8 cellular contexts compared by ENCODE assay signal in genomic region chr2:47907097-47907781, GRCh38. TPM values are rescaled to one million over a fixed set of nuclear protein-coding genes. Genes with fewer than 3 reads are reported as not detected.
DNase-seq lines count a peak whose midpoint lies in the region; ATAC-seq and TF ChIP-seq lines count a peak whose summit lies in the region.

No MANE protein-coding gene starts in this region.

- H3K4me3 ChIP-seq in GM12865 (ENCODE audit: low read depth, low read length) = peak overlapping the region; percentile 80
- peak overlapping the region; percentile 78 for H3K4me3 ChIP-seq in SJSA1
- H3K4me3 ChIP-seq in body of pancreas = peak overlapping the region; percentile 22 to 32
- peak overlapping the region; percentile 41 to 54 (median 51) for H3K4me3 ChIP-seq in right lobe of liver

- no peaks in the 10 kb centered on the region for H3K27me3 ChIP-seq in SJSA1 (replicated peaks)
- no peaks in the 10 kb centered on the region for H3K27me3 ChIP-seq in body of pancreas
- no peaks in the 10 kb centered on the region for H3K27me3 ChIP-seq in right lobe of liver

- TF ChIP-seq POLR2A in body of pancreas (IDR thresholded peaks at IDR 0.05) (no peak), right lobe of liver (IDR thresholded peaks at IDR 0.05) (no peak)

- peaks cover 18% of the 10 kb centered on the region for H3K4me1 Mint-ChIP-seq in stimulated activated naive CD8-positive, alpha-beta T cell treated with anti-CD3 and anti-CD28 coated beads, Interleukin-15, amount 100 ng/mL, for 72 hours

- intact Hi-C loops in body of pancreas (cut with DNase I) = no loop called here
- intact Hi-C loops in right lobe of liver (cut with DNase I) = no loop called here

- peak overlapping the region; percentile 97 to 98 for H3K27ac Mint-ChIP-seq in stimulated activated naive CD8-positive, alpha-beta T cell treated with anti-CD3 and anti-CD28 coated beads, Interleukin-15, amount 100 ng/mL, for 72 hours

- ATAC-seq in body of pancreas (no peak), right lobe of liver (no peak)
- ATAC-seq in stimulated activated naive CD8-positive, alpha-beta T cell treated with anti-CD3 and anti-CD28 coated beads, Interleukin-15, amount 100 ng/mL, for 72 hours = no peak

- H3K9me3 Mint-ChIP-seq in stimulated activated naive CD8-positive, alpha-beta T cell treated with anti-CD3 and anti-CD28 coated beads, Interleukin-15, amount 100 ng/mL, for 72 hours = no peaks in the 10 kb centered on the region

- WGBS in body of pancreas, 2 donors = 12 to 19% methylated on average over 13 of the region's 13 CpGs
- 13% methylated on average over 13 of the region's 13 CpGs for WGBS in right lobe of liver (ENCODE audit: insufficient coverage, low coverage, low lambda C conversion rate, missing lambda C conversion rate)

- no peaks in the 10 kb centered on the region for H3K9me3 ChIP-seq in SJSA1 (replicated peaks)
- H3K9me3 ChIP-seq in body of pancreas = no peaks in the 10 kb centered on the region
- no peaks in the 10 kb centered on the region for H3K9me3 ChIP-seq in right lobe of liver

- peaks cover 9% of the 10 kb centered on the region; the same call in 1 of the 2 replicates for H3K4me1 ChIP-seq in SJSA1 (replicated peaks)
- peaks cover 20% of the 10 kb centered on the region for H3K4me1 ChIP-seq in body of pancreas
- H3K4me1 ChIP-seq in right lobe of liver = peaks cover 0 to 8% (median 0%) of the 10 kb centered on the region in 4 donors

- H3K36me3 ChIP-seq in SJSA1 = peaks cover 3% of the 10 kb centered on the region; the same call in 1 of the 2 replicates
- H3K36me3 ChIP-seq in body of pancreas (replicated peaks in 1 of 2; ENCODE audit: insufficient read depth in 1 of 2, low read depth in 2 of 2) = no peaks in the 10 kb centered on the region
- H3K36me3 ChIP-seq in right lobe of liver = no peaks in the 10 kb centered on the region

- no peak for TF ChIP-seq CTCF in GM12865 (IDR thresholded peaks at IDR 0.05; ENCODE audit: insufficient read depth, low read depth, low read length, missing control alignments)
- TF ChIP-seq CTCF in body of pancreas (IDR thresholded peaks at IDR 0.05) = no peak
- no peak for TF ChIP-seq CTCF in right lobe of liver (IDR thresholded peaks at IDR 0.05)

- H3K27ac ChIP-seq in SJSA1 (peak overlapping the region; percentile 56), body of pancreas (peak overlapping the region; percentile 87 to 100 (median 95)), right lobe of liver (peak overlapping the region; percentile 93 to 98 (median 95))

- peak overlapping the region; percentile 83 to 93 for H3K4me3 Mint-ChIP-seq in stimulated activated naive CD8-positive, alpha-beta T cell treated with anti-CD3 and anti-CD28 coated beads, Interleukin-15, amount 100 ng/mL, for 72 hours

- H3K27me3 Mint-ChIP-seq in stimulated activated naive CD8-positive, alpha-beta T cell treated with anti-CD3 and anti-CD28 coated beads, Interleukin-15, amount 100 ng/mL, for 72 hours = no peaks in the 10 kb centered on the region

- DNase-seq in GM12865 (ENCODE audit: low read depth) (peak; percentile 26), SJSA1 (ENCODE audit: low read depth in 1 of 2, low spot score in 2 of 2) (no peak), body of pancreas (peak; percentile 19 to 59 (median 29)), right lobe of liver (peak in 2 of 3 donors; percentile 37 to 53), NCI-H2196 treated with DMSO at 0.1 percent for 48 hours (lab: John Stamatoyannopoulos, UW; ENCODE audit: unreplicated experiment) (no peak), hepatic stellate cell (ENCODE audit: low spot score) (no peak), iPS-NIHi7 (ENCODE audit: extremely low spot score) (no peak)
- peak; percentile 28 to 32 for DNase-seq in stimulated activated naive CD8-positive, alpha-beta T cell treated with anti-CD3 and anti-CD28 coated beads, Interleukin-15, amount 100 ng/mL, for 72 hours

RNA-seq across cellular contexts. Expression of gene FBXO11, which starts 0.9 kb away (rescaled TPM):
- total RNA-seq in SJSA1 (2014; rRNA removed; shearing (Covaris generic)) = 31.6 and 44.3 TPM in 2 replicates
- total RNA-seq in body of pancreas (10 to 100 TPM; 25.1 to 41.0 TPM), right lobe of liver (10 to 100 TPM; 15.2 to 28.7 (median 24.0) TPM)

Comparison
In these comparisons a context has a peak if more than half of its experiments do, and no peak if none do; other contexts are left out.
1. DNase-seq: peak in GM12865 (single experiment), body of pancreas (4 of 4), right lobe of liver (2 of 3) and stimulated activated naive CD8-positive, alpha-beta T cell treated with anti-CD3 and anti-CD28 coated beads, Interleukin-15, amount 100 ng/mL, for 72 hours (2 of 2); none in SJSA1 (0 of 2), NCI-H2196 treated with DMSO at 0.1 percent for 48 hours (single experiment), hepatic stellate cell (single experiment) and iPS-NIHi7 (single experiment).
2. H3K4me3 ChIP-seq: peak in every context shown above with its lines; median percentile 80 in GM12865; 78 in SJSA1; 51 in right lobe of liver; 27 in body of pancreas.
3. Peak in every context shown above with its lines, with median percentiles within 50 percentile points of each other: H3K27ac ChIP-seq.